ENCODE assay signal across 16 cellular contexts in genomic region chr10:123309740-123310139, GRCh38.
DNase-seq lines count a peak whose midpoint lies in the region; ATAC-seq and TF ChIP-seq lines count a peak whose summit lies in the region.
"Had no signal": no experiment of that assay in that cellular context is flagged by ENCODE, and none has a peak within 500 bp of the region (broad histone marks: within the 10 kb centered on the region; RNA-seq: fewer than 3 reads in every experiment).

No MANE protein-coding gene starts in this region.

- 54% methylated on average over 6 of the region's 6 CpGs for WGBS in suprapubic skin

- no peaks in the 10 kb centered on the region for H3K9me3 ChIP-seq in MG63
- H3K9me3 ChIP-seq in suprapubic skin, result no peaks in the 10 kb centered on the region
- no peaks in the 10 kb centered on the region for H3K9me3 ChIP-seq in BE2C
- H3K9me3 ChIP-seq: adrenal gland, right atrium auricular region had no signal

- H3K4me3 ChIP-seq in MG63 (no peak overlapping the region), fibroblast of villous mesenchyme (ENCODE audit: low read depth, low read length) (no peak overlapping the region), suprapubic skin (no peak overlapping the region), BE2C (ENCODE audit: low read depth, low read length) (no peak overlapping the region)
- H3K4me3 ChIP-seq: adrenal gland, right atrium auricular region had no signal

- H3K27ac ChIP-seq in suprapubic skin, result peak overlapping the region; percentile 43
- H3K27ac ChIP-seq: adrenal gland, right atrium auricular region, WERI-Rb-1 had no signal

- TF ChIP-seq EP300 in suprapubic skin (IDR thresholded peaks at IDR 0.05), result no peak

- H3K27me3 Mint-ChIP-seq in activated T-helper 17 cell treated with anti-CD3 and anti-CD28 coated beads, Interleukin-2, amount 50 U/mL, for 72 hours, result no peaks in the 10 kb centered on the region

- no peaks in the 10 kb centered on the region for H3K4me1 Mint-ChIP-seq in activated T-helper 17 cell treated with anti-CD3 and anti-CD28 coated beads, Interleukin-2, amount 50 U/mL, for 72 hours
- H3K4me1 Mint-ChIP-seq: B cell had no signal

- H3K27ac Mint-ChIP-seq in activated T-helper 17 cell treated with anti-CD3 and anti-CD28 coated beads, Interleukin-2, amount 50 U/mL, for 72 hours, result no peak overlapping the region
- H3K27ac Mint-ChIP-seq: B cell had no signal

- H3K27me3 ChIP-seq in MG63, result no peaks in the 10 kb centered on the region
- H3K27me3 ChIP-seq in suprapubic skin, result no peaks in the 10 kb centered on the region
- no peaks in the 10 kb centered on the region for H3K27me3 ChIP-seq in BE2C
- H3K27me3 ChIP-seq: adrenal gland, right atrium auricular region had no signal

- ATAC-seq in activated T-helper 17 cell treated with anti-CD3 and anti-CD28 coated beads, Interleukin-2, amount 50 U/mL, for 72 hours (replicated peaks), result peak; percentile 26
- ATAC-seq in GM18858 (IDR thresholded peaks at IDR 0.05; ENCODE audit: unreplicated experiment), result no peak

- no peak for TF ChIP-seq POLR2A in suprapubic skin (IDR thresholded peaks at IDR 0.05)

- H3K36me3 Mint-ChIP-seq in activated T-helper 17 cell treated with anti-CD3 and anti-CD28 coated beads, Interleukin-2, amount 50 U/mL, for 72 hours (ENCODE audit: low read depth), result no peaks in the 10 kb centered on the region

- TF ChIP-seq CTCF in fibroblast of villous mesenchyme (IDR thresholded peaks at IDR 0.05; ENCODE audit: insufficient read depth, low read depth, low read length) (no peak), suprapubic skin (IDR thresholded peaks at IDR 0.05) (no peak), BE2C (IDR thresholded peaks at IDR 0.05; ENCODE audit: low read depth, low read length) (no peak)

- no peaks in the 10 kb centered on the region for H3K36me3 ChIP-seq in MG63
- H3K36me3 ChIP-seq in suprapubic skin, result no peaks in the 10 kb centered on the region
- H3K36me3 ChIP-seq in BE2C, result no peaks in the 10 kb centered on the region
- H3K36me3 ChIP-seq: adrenal gland, right atrium auricular region, WERI-Rb-1 had no signal

- DNase-seq in MG63 (peak; percentile 85), fibroblast of villous mesenchyme (ENCODE audit: low read depth) (peak; percentile 1), suprapubic skin (ENCODE audit: low spot score in 2 of 2) (no peak), BE2C (no peak)
- no peak for DNase-seq in activated naive CD4-positive, alpha-beta T cell (lab: John Stamatoyannopoulos, UW)
- DNase-seq in activated CD4-positive, CD25-positive, alpha-beta regulatory T cell treated with anti-CD3 and anti-CD28 coated beads, Interleukin-2, amount 50 U/mL, for 72 hours, result no peak
- DNase-seq: glutamatergic neuron; NCI-H2081 treated with DMSO at 0.1 percent for 48 hours; NCI-H774; stimulated activated CD4-positive, alpha-beta T cell treated with anti-CD3 and anti-CD28 coated beads, Interleukin-2, amount 100 ng/mL, for 24 hours; WERI-Rb-1 had no signal

- H3K4me3 Mint-ChIP-seq in activated T-helper 17 cell treated with anti-CD3 and anti-CD28 coated beads, Interleukin-2, amount 50 U/mL, for 72 hours, result no peak overlapping the region
- H3K4me3 Mint-ChIP-seq: B cell had no signal

- no peaks in the 10 kb centered on the region for H3K9me3 Mint-ChIP-seq in activated T-helper 17 cell treated with anti-CD3 and anti-CD28 coated beads, Interleukin-2, amount 50 U/mL, for 72 hours

- H3K4me1 ChIP-seq in suprapubic skin, result no peaks in the 10 kb centered on the region
- H3K4me1 ChIP-seq in BE2C, result no peaks in the 10 kb centered on the region
- H3K4me1 ChIP-seq: adrenal gland, right atrium auricular region had no signal

Comparison
In these comparisons a context has a peak if more than half of its experiments do, and no peak if none do; other contexts are left out.
1. DNase-seq: peak in MG63 (single experiment) and fibroblast of villous mesenchyme (single experiment); none in suprapubic skin (0 of 2), activated naive CD4-positive, alpha-beta T cell (0 of 4), activated CD4-positive, CD25-positive, alpha-beta regulatory T cell treated with anti-CD3 and anti-CD28 coated beads, Interleukin-2, amount 50 U/mL, for 72 hours (single experiment) and BE2C (single experiment).